8 cellular contexts compared by ENCODE assay signal in genomic region chr4:141220271-141220654, GRCh38. TPM values are rescaled to one million over a fixed set of nuclear protein-coding genes. Genes with fewer than 3 reads are reported as not detected.
A peak's percentile ranks its signal among the peaks of the same experiment; 100 is the strongest.
DNase-seq lines count a peak whose midpoint lies in the region; ATAC-seq, FAIRE-seq and TF ChIP-seq lines count a peak whose summit lies in the region.

No MANE protein-coding gene starts in this region.

- H3K27me3 Mint-ChIP-seq in activated naive CD8-positive, alpha-beta T cell, result no peaks in the 10 kb centered on the region

- H3K9ac ChIP-seq in keratinocyte (ENCODE audit: control insufficient read depth, extremely low read depth, insufficient read depth, low read length), result no peak overlapping the region

- peaks cover 46% of the 10 kb centered on the region for H3K4me1 Mint-ChIP-seq in activated naive CD8-positive, alpha-beta T cell (ENCODE audit: low read depth)

- H3K4me1 ChIP-seq in keratinocyte (ENCODE audit: control insufficient read depth, extremely low read depth, insufficient read depth, low read length), result peaks cover 8% of the 10 kb centered on the region
- H3K4me1 ChIP-seq in thymus (ENCODE audit: control insufficient read depth, insufficient read depth, low read length), result no peaks in the 10 kb centered on the region

- 96% methylated on average over 7 of the region's 7 CpGs for WGBS in thymus

- no peaks in the 10 kb centered on the region for H3K9me1 ChIP-seq in keratinocyte (ENCODE audit: control insufficient read depth, extremely low read depth, insufficient read depth, low read length)

- H3K27ac ChIP-seq in keratinocyte (ENCODE audit: control insufficient read depth, insufficient read depth, low read length), result no peak overlapping the region
- H3K27ac ChIP-seq in thymus (ENCODE audit: low read depth), result no peak overlapping the region

- H3K36me3 Mint-ChIP-seq in activated naive CD8-positive, alpha-beta T cell, result peaks cover 4% of the 10 kb centered on the region

- dilution Hi-C loops in keratinocyte (cut with MboI; ENCODE audit: extremely low pct_ligation_motif_present, low sequenced_read_pairs), result no loop called here

- no peaks in the 10 kb centered on the region for H3K9me3 Mint-ChIP-seq in activated naive CD8-positive, alpha-beta T cell (ENCODE audit: low read depth)

- peak overlapping the region in 1 of 3 experiments; percentile 98 for H3K4me3 ChIP-seq in keratinocyte (ENCODE audit: control insufficient read depth in 2 of 3, extremely low read depth in 1 of 3, insufficient read depth in 2 of 3, low read depth in 1 of 3, low read length in 3 of 3)
- H3K4me3 ChIP-seq in thymus (ENCODE audit: low read length), result peak overlapping the region; percentile 65

- TF ChIP-seq CTCF in keratinocyte (optimal IDR thresholded peaks at IDR 0.05 in 1 of 3, IDR thresholded peaks at IDR 0.05 in 1 of 3, conservative IDR thresholded peaks at IDR 0.05 in 1 of 3; ENCODE audit: extremely low read depth in 1 of 3, insufficient read depth in 2 of 3, low read length in 3 of 3), result no peak

- no peak for DNase-seq in keratinocyte (ENCODE audit: low read depth, low spot score)
- DNase-seq in COR-L47 (lab: John Stamatoyannopoulos, UW), result no peak
- DNase-seq in AML-193 (lab: John Stamatoyannopoulos, UW), result no peak
- no peak for DNase-seq in DMS153 (lab: John Stamatoyannopoulos, UW)

- peak overlapping the region; percentile 79 for H3K27ac Mint-ChIP-seq in activated naive CD8-positive, alpha-beta T cell

- peak overlapping the region; percentile 43 for H3K4me2 ChIP-seq in keratinocyte (ENCODE audit: control insufficient read depth, extremely low read depth, insufficient read depth, low read depth, low read length)

- no peaks in the 10 kb centered on the region for H4K20me1 ChIP-seq in keratinocyte (ENCODE audit: control insufficient read depth, extremely low read depth, insufficient read depth, low read length)

- peaks cover 35% of the 10 kb centered on the region for H3K79me2 ChIP-seq in keratinocyte (ENCODE audit: control insufficient read depth, insufficient read depth, low read length)

- no peak for FAIRE-seq in keratinocyte (lab: Jason Lieb, UNC)

- peak overlapping the region; percentile 98 for H3K4me3 Mint-ChIP-seq in activated naive CD8-positive, alpha-beta T cell

- peak overlapping the region; percentile 98 for H2AFZ ChIP-seq in keratinocyte (ENCODE audit: control insufficient read depth, low read length)

- H3K9me3 ChIP-seq in keratinocyte (ENCODE audit: control insufficient read depth, low read depth, low read length) (no peaks in the 10 kb centered on the region), thymus (ENCODE audit: control insufficient read depth) (no peaks in the 10 kb centered on the region)

- H3K27me3 ChIP-seq in keratinocyte (ENCODE audit: control insufficient read depth, extremely low read depth, insufficient read depth, low read length), result no peaks in the 10 kb centered on the region
- H3K27me3 ChIP-seq in thymus (ENCODE audit: control insufficient read depth, insufficient read depth), result no peaks in the 10 kb centered on the region

- ATAC-seq in GM19025 (IDR thresholded peaks at IDR 0.05; ENCODE audit: low read depth, unreplicated experiment), result peak; percentile 7
- ATAC-seq in HG03045 (IDR thresholded peaks at IDR 0.05; ENCODE audit: unreplicated experiment), result peak; percentile 19

- H3K36me3 ChIP-seq in keratinocyte (ENCODE audit: control insufficient read depth in 2 of 2, extremely low read depth in 1 of 2, insufficient read depth in 2 of 2, low read length in 2 of 2), result peaks cover 2 to 4% of the 10 kb centered on the region in 2 experiments
- no peaks in the 10 kb centered on the region for H3K36me3 ChIP-seq in thymus (ENCODE audit: control insufficient read depth, insufficient read depth)

RNA-seq across cellular contexts. Expression of gene ZNF330, which starts 0.4 kb away (rescaled TPM):
- polyA plus RNA-seq in keratinocyte (19.2 to 31.1 TPM (median 24.9 TPM) in 3 replicates), thymus (32.4 TPM)
- 59.9 TPM for polyA plus RNA-seq in keratinocyte (2011; ENCODE audit: low read depth)
- polyA plus RNA-seq in keratinocyte (2011; cell fraction: cytosol; rRNA removed), result 17.8 and 27.1 TPM in 2 replicates
- 28.4 and 32.7 TPM in 2 replicates for polyA plus RNA-seq in keratinocyte (2011; cell fraction: nucleus; rRNA removed)
- polyA plus RNA-seq in keratinocyte (2012; ENCODE audit: low replicate concordance), result 24.2 and 36.8 TPM in 2 replicates
- polyA minus RNA-seq in keratinocyte, result 6.6 to 31.9 TPM (median 20.9 TPM) in 3 replicates
- 21.7 TPM for polyA minus RNA-seq in keratinocyte (2011; cell fraction: cytosol; rRNA and poly(A)+ RNA removed)
- 9.8 and 11.8 TPM in 2 replicates for polyA minus RNA-seq in keratinocyte (2011; cell fraction: nucleus; rRNA and poly(A)+ RNA removed)
